24 cellular contexts compared by ENCODE assay signal in genomic region chr12:70560671-70561070, GRCh38.
DNase-seq lines count a peak whose midpoint lies in the region; ATAC-seq, FAIRE-seq and TF ChIP-seq lines count a peak whose summit lies in the region.
"Had no signal": no experiment of that assay in that cellular context is flagged by ENCODE, and none has a peak within 500 bp of the region (broad histone marks: within the 10 kb centered on the region; RNA-seq: fewer than 3 reads in every experiment).

No MANE protein-coding gene starts in this region.

- H3K9me3 Mint-ChIP-seq in natural killer cell treated with Interleukin-12 subunit alpha and Interleukin-12 subunit beta and Interleukin-15 and Interleukin-18, amount 100 ng/mL, for 72 hours: no peaks in the 10 kb centered on the region
- H3K9me3 Mint-ChIP-seq: CD4-positive, alpha-beta T cell had no signal

- 72% methylated on average over 7 of the region's 7 CpGs for WGBS in hepatocyte (ENCODE audit: low lambda C conversion rate, missing lambda C conversion rate)
- WGBS in small intestine, 3 donors: 22 to 67% (median 38%) methylated on average over 7 of the region's 7 CpGs

- no peaks in the 10 kb centered on the region for H3K79me2 ChIP-seq in hepatocyte

- H3K4me3 ChIP-seq in colonic mucosa (no peak overlapping the region), hepatocyte (no peak overlapping the region), small intestine (ENCODE audit: low read depth in 1 of 2, low read length in 2 of 2) (no peak overlapping the region)
- H3K4me3 ChIP-seq: BLaER1 treated with 17β-estradiol and CSF1 and Interleukin-3, amounts not matched to agents 10 nM and 100 nM; GM23248; K562 had no signal

- H3K4me2 ChIP-seq in hepatocyte: no peak overlapping the region
- H3K4me2 ChIP-seq: BLaER1 treated with 17β-estradiol and CSF1 and Interleukin-3, amounts not matched to agents 10 nM and 100 nM had no signal

- TF ChIP-seq CTCF in colonic mucosa (IDR thresholded peaks at IDR 0.05) (no peak), hepatocyte (IDR thresholded peaks at IDR 0.05; ENCODE audit: poor library complexity) (no peak)

- no peaks in the 10 kb centered on the region for H3K9me2 ChIP-seq in hepatocyte (replicated peaks; ENCODE audit: insufficient read depth)

- no peak overlapping the region for H2AFZ ChIP-seq in hepatocyte
- H2AFZ ChIP-seq: GM23248 had no signal

- no peaks in the 10 kb centered on the region for H3K4me1 Mint-ChIP-seq in natural killer cell treated with Interleukin-12 subunit alpha and Interleukin-12 subunit beta and Interleukin-15 and Interleukin-18, amount 100 ng/mL, for 72 hours (ENCODE audit: low read depth in 2 of 2)

- no peak overlapping the region for H3K9ac ChIP-seq in colonic mucosa (ENCODE audit: low read depth in 2 of 2, low read length in 2 of 2)
- H3K9ac ChIP-seq: BLaER1 treated with 17β-estradiol and CSF1 and Interleukin-3, amounts not matched to agents 10 nM and 100 nM; GM23248 had no signal

- H3K9me3 ChIP-seq in colonic mucosa: no peaks in the 10 kb centered on the region
- H3K9me3 ChIP-seq in hepatocyte (ENCODE audit: low read depth): no peaks in the 10 kb centered on the region
- H3K9me3 ChIP-seq in small intestine (ENCODE audit: control insufficient read depth, low read depth): no peaks in the 10 kb centered on the region
- H3K9me3 ChIP-seq: BLaER1 treated with 17β-estradiol and CSF1 and Interleukin-3, amounts not matched to agents 10 nM and 100 nM had no signal

- H3K27ac Mint-ChIP-seq in natural killer cell treated with Interleukin-12 subunit alpha and Interleukin-12 subunit beta and Interleukin-15 and Interleukin-18, amount 100 ng/mL, for 72 hours: no peak overlapping the region
- H3K27ac Mint-ChIP-seq: CD4-positive, alpha-beta T cell had no signal

- H3K27me3 ChIP-seq in colonic mucosa (no peaks in the 10 kb centered on the region), hepatocyte (no peaks in the 10 kb centered on the region), small intestine (ENCODE audit: control insufficient read depth in 2 of 2, insufficient read depth in 2 of 2, low read length in 2 of 2) (no peaks in the 10 kb centered on the region)
- H3K27me3 ChIP-seq: BLaER1 treated with 17β-estradiol and CSF1 and Interleukin-3, amounts not matched to agents 10 nM and 100 nM had no signal

- peak; percentile 51 for DNase-seq in HT-29 (ENCODE audit: low spot score)
- DNase-seq in colonic mucosa: peak; percentile 72
- DNase-seq in hepatocyte (ENCODE audit: low spot score): peak; percentile 30
- peak; percentile 78 for DNase-seq in small intestine
- no peak for DNase-seq in natural killer cell treated with Interleukin-12 subunit alpha and Interleukin-12 subunit beta and Interleukin-15 and Interleukin-18, amount 100 ng/mL, for 72 hours (ENCODE audit: low spot score)
- DNase-seq in glomerular visceral epithelial cell (ENCODE audit: extremely low spot score): no peak
- no peak for DNase-seq in DMS 273 treated with DMSO at 0.1 percent for 48 hours (lab: John Stamatoyannopoulos, UW)
- DNase-seq: AML-193; CD4-positive, alpha-beta T cell; DMS53; GM23248; HCEC 1CT; MM.1S; NCI-H2029 treated with DMSO at 0.1 percent for 48 hours; NCI-H2227 treated with DMSO at 0.1 percent for 48 hours; NCI-H526 treated with DMSO at 0.1 percent for 48 hours; SHP77 had no signal

- H4K20me1 ChIP-seq in hepatocyte (ENCODE audit: insufficient read depth, poor library complexity, severe bottlenecking): no peaks in the 10 kb centered on the region
- H4K20me1 ChIP-seq: BLaER1 treated with 17β-estradiol and CSF1 and Interleukin-3, amounts not matched to agents 10 nM and 100 nM had no signal

- H3K36me3 Mint-ChIP-seq in natural killer cell treated with Interleukin-12 subunit alpha and Interleukin-12 subunit beta and Interleukin-15 and Interleukin-18, amount 100 ng/mL, for 72 hours: no peaks in the 10 kb centered on the region

- H3K36me3 ChIP-seq in colonic mucosa (no peaks in the 10 kb centered on the region), hepatocyte (replicated peaks; ENCODE audit: insufficient read depth, low read depth) (no peaks in the 10 kb centered on the region), small intestine (ENCODE audit: control insufficient read depth in 2 of 2, insufficient read depth in 2 of 2, low read length in 2 of 2) (no peaks in the 10 kb centered on the region)
- H3K36me3 ChIP-seq: BLaER1 treated with 17β-estradiol and CSF1 and Interleukin-3, amounts not matched to agents 10 nM and 100 nM had no signal

- ATAC-seq in natural killer cell treated with Interleukin-12 subunit alpha and Interleukin-12 subunit beta and Interleukin-15 and Interleukin-18, amount 100 ng/mL, for 72 hours: no peak
- no peak for ATAC-seq in HG03342 (IDR thresholded peaks at IDR 0.05; ENCODE audit: unreplicated experiment)
- ATAC-seq: K562, Panc1 had no signal

- H3K4me3 Mint-ChIP-seq in natural killer cell treated with Interleukin-12 subunit alpha and Interleukin-12 subunit beta and Interleukin-15 and Interleukin-18, amount 100 ng/mL, for 72 hours: no peak overlapping the region
- H3K4me3 Mint-ChIP-seq: CD4-positive, alpha-beta T cell had no signal

- H3K27ac ChIP-seq in colonic mucosa (peak overlapping the region; percentile 8), hepatocyte (no peak overlapping the region), small intestine (ENCODE audit: low read depth in 1 of 2, low read length in 1 of 2) (peak overlapping the region in 1 of 2 donors; percentile 43)
- H3K27ac ChIP-seq: BLaER1 treated with 17β-estradiol and CSF1 and Interleukin-3, amounts not matched to agents 10 nM and 100 nM; GM23248; RWPE1 had no signal

- FAIRE-seq in small intestine (lab: Jason Lieb, UNC): no peak
- FAIRE-seq: A204.1, D721Med, K562 had no signal

- H3K4me1 ChIP-seq in colonic mucosa: no peaks in the 10 kb centered on the region
- H3K4me1 ChIP-seq in hepatocyte (ENCODE audit: insufficient read depth): no peaks in the 10 kb centered on the region
- peaks cover 0 to 2% of the 10 kb centered on the region in 2 donors for H3K4me1 ChIP-seq in small intestine (ENCODE audit: control insufficient read depth in 2 of 2, insufficient read depth in 1 of 2, low read depth in 1 of 2, low read length in 1 of 2)
- H3K4me1 ChIP-seq: BLaER1 treated with 17β-estradiol and CSF1 and Interleukin-3, amounts not matched to agents 10 nM and 100 nM had no signal

- peaks cover 0 to 3% of the 10 kb centered on the region in 2 donors for H3K27me3 Mint-ChIP-seq in natural killer cell treated with Interleukin-12 subunit alpha and Interleukin-12 subunit beta and Interleukin-15 and Interleukin-18, amount 100 ng/mL, for 72 hours

- intact Hi-C loops in colonic mucosa (cut with DNase I): no loop called here

Comparison
In these comparisons a context has a peak if more than half of its experiments do, and no peak if none do; other contexts are left out.
1. DNase-seq: peak in HT-29 (single experiment), colonic mucosa (single experiment), hepatocyte (single experiment) and small intestine (single experiment); none in natural killer cell treated with Interleukin-12 subunit alpha and Interleukin-12 subunit beta and Interleukin-15 and Interleukin-18, amount 100 ng/mL, for 72 hours (single experiment), glomerular visceral epithelial cell (single experiment) and DMS 273 treated with DMSO at 0.1 percent for 48 hours (single experiment).